24 cellular contexts compared by ENCODE assay signal in genomic region chr16:1887711-1888354, GRCh38. TPM values are rescaled to one million over a fixed set of nuclear protein-coding genes. Genes with fewer than 3 reads are reported as not detected.
DNase-seq lines count a peak whose midpoint lies in the region; ATAC-seq, FAIRE-seq and TF ChIP-seq lines count a peak whose summit lies in the region.
"Had no signal": no experiment of that assay in that cellular context is flagged by ENCODE, and none has a peak within 500 bp of the region (broad histone marks: within the 10 kb centered on the region; RNA-seq: fewer than 3 reads in every experiment).

No MANE protein-coding gene starts in this region.

- no peak overlapping the region for H3K27ac ChIP-seq in K562 (ENCODE audit: extremely low read depth, low read depth, low read length)

- peaks cover 13 to 30% of the 10 kb centered on the region in 2 experiments; a peak in 4 of 5 replicates for H3K27me3 ChIP-seq in K562 (ENCODE audit: control insufficient read depth in 2 of 2, insufficient read depth in 2 of 2, low read length in 2 of 2)
- H3K27me3 ChIP-seq: BE2C had no signal

- BruUV-seq in K562 (replicated peaks; lab: Mats Ljungman, UMichigan): no TSS peak

- POLR2A ChIA-PET in K562 (lab: Yijun Ruan, JAX): interaction anchor here (1.0 to 1.6 kb wide), 2 partner anchors 16 to 33 kb away, joined by 3 read pairs; partner anchors contain the start of gene MEIOB

- no peak overlapping the region for H2AFZ ChIP-seq in K562 (ENCODE audit: low read depth, low read length)

- peaks cover 67% of the 10 kb centered on the region for H3K27me3 Mint-ChIP-seq in nephron progenitor cell (ENCODE audit: low read depth, poor library complexity)

- intact Hi-C loops in K562 (cut with micrococcal nuclease): no loop called here

- no peaks in the 10 kb centered on the region for H3K36me3 Mint-ChIP-seq in nephron progenitor cell (ENCODE audit: low read depth)

- ATAC-seq in K562: peak; percentile 62
- ATAC-seq: Right ventricle myocardium inferior had no signal

- H3K4me3 ChIP-seq in K562 (no peak overlapping the region), foreskin fibroblast (ENCODE audit: low read depth in 1 of 2, low read length in 2 of 2) (no peak overlapping the region)

- TF ChIP-seq POLR2A in K562 (conservative IDR thresholded peaks at IDR 0.05): no peak

- TF ChIP-seq CTCF in K562 (IDR thresholded peaks at IDR 0.05 in 2 of 3, conservative IDR thresholded peaks at IDR 0.05 in 1 of 3; ENCODE audit: insufficient read depth in 2 of 3, low read depth in 1 of 3, low read length in 3 of 3): no peak
- no peak for TF ChIP-seq CTCF in nephron progenitor cell (IDR thresholded peaks at IDR 0.05)
- TF ChIP-seq CTCF in foreskin fibroblast (IDR thresholded peaks at IDR 0.05; ENCODE audit: low read depth, low read length): no peak

- peaks cover 4% of the 10 kb centered on the region for H3K9me3 Mint-ChIP-seq in nephron progenitor cell

- no peaks in the 10 kb centered on the region for H3K9me3 ChIP-seq in K562 (replicated peaks; ENCODE audit: control insufficient read depth, insufficient read depth, low read depth, low read length)
- H3K9me3 ChIP-seq: BE2C had no signal

- no peak for TF ChIP-seq RAD21 in K562 (CRISPR knock-in tag; conservative IDR thresholded peaks at IDR 0.05 in 1 of 2, IDR thresholded peaks at IDR 0.05 in 1 of 2)

- no peak for FAIRE-seq in K562 (lab: Jason Lieb, UNC)
- FAIRE-seq: GM19239, H1, RCC 7860 had no signal

- DNase-seq in DMS79 (lab: John Stamatoyannopoulos, UW): peak; percentile 61
- DNase-seq in ELF-1 (ENCODE audit: low read depth, low spot score): peak; percentile 9
- DNase-seq in K562 (ENCODE audit: extremely low read depth in 1 of 4, low spot score in 3 of 4): peak in 2 of 4 experiments; percentile 6 to 9
- DNase-seq in nephron progenitor cell: no peak
- no peak for DNase-seq in foreskin fibroblast
- no peak for DNase-seq in activated CD4-positive, alpha-beta T cell treated with anti-CD3 and anti-CD28 coated beads, Interleukin-2, amount 50 U/mL, for 48 hours
- DNase-seq in HCEC 1CT: no peak
- DNase-seq: BE2C, GDM1, NCI-H1092 treated with DMSO at 0.1 percent for 48 hours, NCI-H1436 treated with DMSO at 0.1 percent for 48 hours, NCI-H1930, NCI-H2171 treated with DMSO at 0.1 percent for 48 hours, NCI-H446 treated with DMSO at 0.1 percent for 48 hours, NCI-H526 treated with DMSO at 0.1 percent for 48 hours, OCI-M1 had no signal

- H3K79me2 ChIP-seq in K562 (ENCODE audit: control insufficient read depth, insufficient read depth, low read length): no peaks in the 10 kb centered on the region

- TF ChIP-seq EP300 in K562 (IDR thresholded peaks at IDR 0.05; ENCODE audit: low read length): no peak

- peak overlapping the region; percentile 83 for H3K27ac Mint-ChIP-seq in nephron progenitor cell

- H3K4me2 ChIP-seq in K562 (ENCODE audit: insufficient read depth, low read length): no peak overlapping the region

- H3K9me1 ChIP-seq in K562 (ENCODE audit: control insufficient read depth, insufficient read depth, low read length): no peaks in the 10 kb centered on the region

- H3K9ac ChIP-seq in K562 (ENCODE audit: insufficient read depth in 1 of 2, low read depth in 2 of 2, low read length in 2 of 2): no peak overlapping the region

- in situ Hi-C loops in K562 (cut with MboI): no loop called here

- no peaks in the 10 kb centered on the region for H4K20me1 ChIP-seq in K562 (replicated peaks; ENCODE audit: control insufficient read depth, insufficient read depth, low read length)

- WGBS in K562 (ENCODE audit: insufficient coverage, low coverage, missing lambda C conversion rate): 48% methylated on average over 11 of the region's 14 CpGs

- CTCF ChIA-PET in K562 (lab: Yijun Ruan, JAX; ENCODE audit: low intra/inter-chr PET ratio): no interaction called here

- no peak overlapping the region for H3K4me3 Mint-ChIP-seq in nephron progenitor cell

- peaks cover 0 to 2% of the 10 kb centered on the region in 2 experiments; a peak in 1 of 5 replicates for H3K4me1 ChIP-seq in K562 (replicated peaks in 1 of 2; ENCODE audit: control insufficient read depth in 2 of 2, insufficient read depth in 2 of 2, low read length in 2 of 2)

- H3K4me1 Mint-ChIP-seq in nephron progenitor cell: peaks cover 11% of the 10 kb centered on the region

- no peaks in the 10 kb centered on the region for H3K36me3 ChIP-seq in K562 (ENCODE audit: control insufficient read depth, insufficient read depth, low read length)
- H3K36me3 ChIP-seq: BE2C had no signal

TF ChIP-seq in K562, 482 proteins besides CTCF, POLR2A, EP300 and RAD21 (continues in another document):
- TF ChIP-seq, protein P1, sequence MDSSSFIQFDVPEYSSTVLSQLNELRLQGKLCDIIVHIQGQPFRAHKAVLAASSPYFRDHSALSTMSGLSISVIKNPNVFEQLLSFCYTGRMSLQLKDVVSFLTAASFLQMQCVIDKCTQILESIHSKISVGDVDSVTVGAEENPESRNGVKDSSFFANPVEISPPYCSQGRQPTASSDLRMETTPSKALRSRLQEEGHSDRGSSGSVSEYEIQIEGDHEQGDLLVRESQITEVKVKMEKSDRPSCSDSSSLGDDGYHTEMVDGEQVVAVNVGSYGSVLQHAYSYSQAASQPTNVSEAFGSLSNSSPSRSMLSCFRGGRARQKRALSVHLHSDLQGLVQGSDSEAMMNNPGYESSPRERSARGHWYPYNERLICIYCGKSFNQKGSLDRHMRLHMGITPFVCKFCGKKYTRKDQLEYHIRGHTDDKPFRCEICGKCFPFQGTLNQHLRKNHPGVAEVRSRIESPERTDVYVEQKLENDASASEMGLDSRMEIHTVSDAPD (CRISPR knock-in tag; IDR thresholded peaks at IDR 0.05): no peak
- TF ChIP-seq ZNF668 (CRISPR knock-in tag; IDR thresholded peaks at IDR 0.05): no peak
- no peak for TF ChIP-seq ZNF23 (CRISPR knock-in tag; IDR thresholded peaks at IDR 0.05)
- TF ChIP-seq TRIM24 (IDR thresholded peaks at IDR 0.05): peak; percentile 78 to 90; a peak in 3 of 4 replicates
- TF ChIP-seq ZNF263 (CRISPR knock-in tag; IDR thresholded peaks at IDR 0.05; ENCODE audit: borderline replicate concordance): no peak

RNA-seq across cellular contexts. Expression of gene MEIOB, which starts 15.9 kb away (rescaled TPM):
- total RNA-seq in K562 (2011; cell fraction: chromatin; rRNA removed; ENCODE audit: low replicate concordance): 74.8 and 124 TPM in 2 replicates
- total RNA-seq in K562 (2011; cell fraction: nucleolus; rRNA removed): 45.5 and 47.0 TPM in 2 replicates
- total RNA-seq in K562 (2011; cell fraction: nucleoplasm; rRNA removed): 60.7 and 73.0 TPM in 2 replicates
- total RNA-seq in K562 (2014; rRNA removed): 94.6 and 105 TPM in 2 replicates
- total RNA-seq in K562 (2014; rRNA removed; fragmentation: Illumina TruSeq; extraction: Trizol): 120 and 136 TPM in 2 replicates
- total RNA-seq in K562 (2015; rRNA removed; fragmentation: Illumina TruSeq; extraction: Trizol): 96.2 and 98.5 TPM in 2 replicates
- total RNA-seq in K562 (2021): 97.6 and 105 TPM in 2 replicates
- 172 and 203 TPM in 2 replicates for polyA plus RNA-seq in K562 (2011; rRNA removed)
- polyA plus RNA-seq in K562 (2011; cell fraction: cytosol; rRNA removed): 38.8 and 60.1 TPM in 2 replicates
- 161 and 234 TPM in 2 replicates for polyA plus RNA-seq in K562 (2011; cell fraction: nucleus; rRNA removed)
- 64.7 and 79.1 TPM in 2 replicates for polyA plus RNA-seq in K562 (2012)
- 99.2 and 109 TPM in 2 replicates for polyA plus RNA-seq in K562 (2014; fragmentation: Illumina TruSeq; extraction: Trizol)
- polyA plus RNA-seq in K562 (2014; fragmentation: Nextera tagmentation; extraction: Ambion mirVana): 10 to 100 TPM; 25.4 to 36.7 TPM
- 136 and 153 TPM in 2 replicates for polyA plus RNA-seq in K562 (2014; rRNA removed)
- polyA minus RNA-seq in K562 (2011; rRNA and poly(A)+ RNA removed): 102 and 105 TPM in 2 replicates
- 36.7 and 46.0 TPM in 2 replicates for polyA minus RNA-seq in K562 (2011; cell fraction: cytosol; rRNA and poly(A)+ RNA removed)
- 36.9 and 49.4 TPM in 2 replicates for polyA minus RNA-seq in K562 (2011; cell fraction: nucleus; rRNA and poly(A)+ RNA removed)
- total RNA-seq: Daoy, LHCN-M2, Right ventricle myocardium inferior had no signal

RNA-seq across cellular contexts. Expression of gene HS3ST6, which starts 30.4 kb away (rescaled TPM):
- total RNA-seq in K562 (2011; cell fraction: chromatin; rRNA removed; ENCODE audit: low replicate concordance): not detected in 2 replicates
- not detected in 2 replicates for total RNA-seq in K562 (2011; cell fraction: nucleolus; rRNA removed)
- total RNA-seq in K562 (2011; cell fraction: nucleoplasm; rRNA removed): not detected in 2 replicates
- total RNA-seq in K562 (2014; rRNA removed) (not detected in 2 replicates), K562 (2014; rRNA removed; fragmentation: Illumina TruSeq; extraction: Trizol) (not detected in 2 replicates), K562 (2015; rRNA removed; fragmentation: Illumina TruSeq; extraction: Trizol) (not detected in 2 replicates), K562 (2021) (not detected in 2 replicates)
- polyA plus RNA-seq in K562 (2011; rRNA removed) (not detected in 2 replicates), K562 (2014; fragmentation: Illumina TruSeq; extraction: Trizol) (not detected in 2 replicates), K562 (2014; fragmentation: Nextera tagmentation; extraction: Ambion mirVana) (not detected), K562 (2014; rRNA removed) (not detected in 2 replicates)
- not detected in 2 replicates for polyA plus RNA-seq in K562 (2011; cell fraction: cytosol; rRNA removed)
- not detected in 2 replicates for polyA plus RNA-seq in K562 (2011; cell fraction: nucleus; rRNA removed)
- not detected in 2 replicates for polyA plus RNA-seq in K562 (2012)
- polyA minus RNA-seq in K562 (2011; rRNA and poly(A)+ RNA removed): not detected in 2 replicates
- polyA minus RNA-seq in K562 (2011; cell fraction: cytosol; rRNA and poly(A)+ RNA removed): not detected in 2 replicates
- polyA minus RNA-seq in K562 (2011; cell fraction: nucleus; rRNA and poly(A)+ RNA removed): not detected in 2 replicates
- total RNA-seq: A673, Daoy, LHCN-M2, Right ventricle myocardium inferior, SK-MEL-5 had no signal

RNA-seq across cellular contexts. Expression of gene MSRB1, which starts 55.2 kb away (rescaled TPM):
- 12.4 and 30.9 TPM in 2 replicates for total RNA-seq in K562 (2011; cell fraction: chromatin; rRNA removed; ENCODE audit: low replicate concordance)
- 33.7 and 34.3 TPM in 2 replicates for total RNA-seq in K562 (2011; cell fraction: nucleolus; rRNA removed)
- total RNA-seq in K562 (2011; cell fraction: nucleoplasm; rRNA removed): 21.2 and 21.5 TPM in 2 replicates
- total RNA-seq in K562 (2014; rRNA removed) (21.3 and 24.6 TPM in 2 replicates), K562 (2014; rRNA removed; fragmentation: Illumina TruSeq; extraction: Trizol) (7.6 and 10.0 TPM in 2 replicates), K562 (2015; rRNA removed; fragmentation: Illumina TruSeq; extraction: Trizol) (22.6 and 25.7 TPM in 2 replicates), K562 (2021) (28.6 and 29.5 TPM in 2 replicates)
- polyA plus RNA-seq in K562 (2011; rRNA removed) (33.7 and 38.5 TPM in 2 replicates), K562 (2014; fragmentation: Illumina TruSeq; extraction: Trizol) (30.7 and 32.4 TPM in 2 replicates), K562 (2014; fragmentation: Nextera tagmentation; extraction: Ambion mirVana) (10 to 100 TPM in 1 of 2 experiments, 1 to 10 TPM in 1; 5.4 to 15.3 TPM), K562 (2014; rRNA removed) (31.8 and 39.6 TPM in 2 replicates)
- 47.8 and 79.5 TPM in 2 replicates for polyA plus RNA-seq in K562 (2011; cell fraction: cytosol; rRNA removed)
- 23.0 and 23.2 TPM in 2 replicates for polyA plus RNA-seq in K562 (2011; cell fraction: nucleus; rRNA removed)
- polyA plus RNA-seq in K562 (2012): 41.0 and 47.9 TPM in 2 replicates
- 18.6 and 23.6 TPM in 2 replicates for polyA minus RNA-seq in K562 (2011; rRNA and poly(A)+ RNA removed)
- 15.5 and 22.4 TPM in 2 replicates for polyA minus RNA-seq in K562 (2011; cell fraction: cytosol; rRNA and poly(A)+ RNA removed)
- 13.5 and 23.2 TPM in 2 replicates for polyA minus RNA-seq in K562 (2011; cell fraction: nucleus; rRNA and poly(A)+ RNA removed)

Comparison
In these comparisons a context has a peak if more than half of its experiments do, and no peak if none do; other contexts are left out.
1. DNase-seq: peak in DMS79 (single experiment) and ELF-1 (single experiment); none in nephron progenitor cell (single experiment), foreskin fibroblast (0 of 2), activated CD4-positive, alpha-beta T cell treated with anti-CD3 and anti-CD28 coated beads, Interleukin-2, amount 50 U/mL, for 48 hours (0 of 2) and HCEC 1CT (single experiment).